In the genomic region with DNA sequence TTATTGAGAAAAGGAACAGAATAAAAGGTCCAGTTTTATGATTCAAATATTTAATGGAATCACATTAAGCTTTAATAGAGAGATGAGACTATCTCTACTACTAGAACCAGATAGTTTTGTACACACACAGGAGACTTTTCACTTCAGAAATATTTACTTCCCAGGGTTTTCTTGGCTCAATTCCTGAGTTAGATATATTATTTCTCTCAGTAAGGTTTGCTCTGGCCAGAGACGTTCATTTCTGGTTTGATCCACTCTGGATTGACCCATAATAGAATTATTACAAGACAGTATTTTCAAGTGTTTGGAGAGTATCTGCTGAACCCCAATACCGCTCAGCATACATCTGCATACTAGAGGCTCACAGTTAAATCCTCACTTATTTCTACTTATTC, we compare ENCODE assay signal across 7 cellular contexts. TPM values are rescaled to one million over a fixed set of nuclear protein-coding genes. Genes with fewer than 3 reads are reported as not detected.
A peak's percentile ranks its signal among the peaks of the same experiment; 100 is the strongest.
DNase-seq lines count a peak whose midpoint lies in the region; ATAC-seq and TF ChIP-seq lines count a peak whose summit lies in the region.

No MANE protein-coding gene starts in this region.

- peaks cover 6% of the 10 kb centered on the region for H3K36me3 Mint-ChIP-seq in activated T-helper 1 cell treated with anti-CD3 and anti-CD28 coated beads, Interleukin-12 subunit alpha, Interleukin-12 subunit beta, Interleukin-2, Interleukin-4 antibody, amounts not matched to agents 30 ng/mL and 10 ng/mL and 1 ng/mL, durations not matched to agents 14 hours and 24 hours and 36 hours (ENCODE audit: low read depth)
- H3K36me3 Mint-ChIP-seq in stimulated activated memory B cell treated with anti-CD40 and anti-IgM and Interleukin-4, amounts not matched to agents 10 μg/mL and 1 μg/mL and 100 μg/mL, for 72 hours, result peaks cover 6% of the 10 kb centered on the region

- H3K4me1 ChIP-seq in iPS-18a (ENCODE audit: control insufficient read depth, low read depth, low read length), result peaks cover 22% of the 10 kb centered on the region

- intact Hi-C loops in activated T-helper 1 cell treated with anti-CD3 and anti-CD28 coated beads, Interleukin-12 subunit alpha, Interleukin-12 subunit beta, Interleukin-2, Interleukin-4 antibody, amounts not matched to agents 30 ng/mL and 10 ng/mL and 1 ng/mL, durations not matched to agents 14 hours and 24 hours and 36 hours (cut with micrococcal nuclease), result loop anchor here (1.0 to 5.0 kb wide), 5 partner anchors 29 to 1759 kb away; a partner anchor contains a TSS

- peaks cover 7% of the 10 kb centered on the region for H3K27me3 Mint-ChIP-seq in activated T-helper 1 cell treated with anti-CD3 and anti-CD28 coated beads, Interleukin-12 subunit alpha, Interleukin-12 subunit beta, Interleukin-2, Interleukin-4 antibody, amounts not matched to agents 30 ng/mL and 10 ng/mL and 1 ng/mL, durations not matched to agents 14 hours and 24 hours and 36 hours (ENCODE audit: insufficient read depth)
- no peaks in the 10 kb centered on the region for H3K27me3 Mint-ChIP-seq in stimulated activated memory B cell treated with anti-CD40 and anti-IgM and Interleukin-4, amounts not matched to agents 10 μg/mL and 1 μg/mL and 100 μg/mL, for 72 hours

- H3K27ac Mint-ChIP-seq in activated T-helper 1 cell treated with anti-CD3 and anti-CD28 coated beads, Interleukin-12 subunit alpha, Interleukin-12 subunit beta, Interleukin-2, Interleukin-4 antibody, amounts not matched to agents 30 ng/mL and 10 ng/mL and 1 ng/mL, durations not matched to agents 14 hours and 24 hours and 36 hours, result peak overlapping the region; percentile 90
- H3K27ac Mint-ChIP-seq in stimulated activated memory B cell treated with anti-CD40 and anti-IgM and Interleukin-4, amounts not matched to agents 10 μg/mL and 1 μg/mL and 100 μg/mL, for 72 hours, result peak overlapping the region; percentile 96

- ATAC-seq in stimulated activated memory B cell treated with anti-CD40 and anti-IgM and Interleukin-4, amounts not matched to agents 10 μg/mL and 1 μg/mL and 100 μg/mL, for 72 hours, result no peak
- ATAC-seq in HG03520 (IDR thresholded peaks at IDR 0.05; ENCODE audit: unreplicated experiment), result no peak
- ATAC-seq in GM19455 (IDR thresholded peaks at IDR 0.05; ENCODE audit: unreplicated experiment), result no peak

- H3K9ac ChIP-seq in iPS-18a (ENCODE audit: low read length), result peak overlapping the region; percentile 97

- H3K9me3 Mint-ChIP-seq in activated T-helper 1 cell treated with anti-CD3 and anti-CD28 coated beads, Interleukin-12 subunit alpha, Interleukin-12 subunit beta, Interleukin-2, Interleukin-4 antibody, amounts not matched to agents 30 ng/mL and 10 ng/mL and 1 ng/mL, durations not matched to agents 14 hours and 24 hours and 36 hours, result no peaks in the 10 kb centered on the region
- no peaks in the 10 kb centered on the region for H3K9me3 Mint-ChIP-seq in stimulated activated memory B cell treated with anti-CD40 and anti-IgM and Interleukin-4, amounts not matched to agents 10 μg/mL and 1 μg/mL and 100 μg/mL, for 72 hours

- no peak for TF ChIP-seq CTCF in HFF-Myc (IDR thresholded peaks at IDR 0.05; ENCODE audit: low read depth, low read length, missing control alignments)

- peak overlapping the region; percentile 95 for H3K27ac ChIP-seq in iPS-18a (ENCODE audit: low read length)

- H3K9me3 ChIP-seq in iPS-18a (ENCODE audit: control insufficient read depth, low read depth, low read length), result no peaks in the 10 kb centered on the region

- H3K27me3 ChIP-seq in iPS-18a (ENCODE audit: control insufficient read depth, insufficient read depth, low read length), result no peaks in the 10 kb centered on the region

- no peak for DNase-seq in HFF-Myc (ENCODE audit: extremely low read depth, low read depth)
- no peak for DNase-seq in activated T-helper 1 cell treated with anti-CD3 and anti-CD28 coated beads, Interleukin-12 subunit alpha, Interleukin-12 subunit beta, Interleukin-2, Interleukin-4 antibody, amounts not matched to agents 30 ng/mL and 10 ng/mL and 1 ng/mL, durations not matched to agents 14 hours and 24 hours and 36 hours (ENCODE audit: low spot score)
- no peak for DNase-seq in NCI-H82 treated with DMSO at 0.1 percent for 48 hours (lab: John Stamatoyannopoulos, UW; ENCODE audit: unreplicated experiment)

- H3K4me3 ChIP-seq in HFF-Myc (replicated peaks; ENCODE audit: low read depth, low read length), result peak overlapping the region; percentile 86
- peak overlapping the region; percentile 98 for H3K4me3 ChIP-seq in iPS-18a (ENCODE audit: low read length)

- H3K36me3 ChIP-seq in iPS-18a (ENCODE audit: control insufficient read depth, low read depth, low read length), result peaks cover 3% of the 10 kb centered on the region

- peak overlapping the region; percentile 90 for H3K4me3 Mint-ChIP-seq in activated T-helper 1 cell treated with anti-CD3 and anti-CD28 coated beads, Interleukin-12 subunit alpha, Interleukin-12 subunit beta, Interleukin-2, Interleukin-4 antibody, amounts not matched to agents 30 ng/mL and 10 ng/mL and 1 ng/mL, durations not matched to agents 14 hours and 24 hours and 36 hours
- H3K4me3 Mint-ChIP-seq in stimulated activated memory B cell treated with anti-CD40 and anti-IgM and Interleukin-4, amounts not matched to agents 10 μg/mL and 1 μg/mL and 100 μg/mL, for 72 hours, result peak overlapping the region; percentile 96

- H3K4me1 Mint-ChIP-seq in activated T-helper 1 cell treated with anti-CD3 and anti-CD28 coated beads, Interleukin-12 subunit alpha, Interleukin-12 subunit beta, Interleukin-2, Interleukin-4 antibody, amounts not matched to agents 30 ng/mL and 10 ng/mL and 1 ng/mL, durations not matched to agents 14 hours and 24 hours and 36 hours (ENCODE audit: low read depth), result peaks cover 19% of the 10 kb centered on the region
- peaks cover 22% of the 10 kb centered on the region for H3K4me1 Mint-ChIP-seq in stimulated activated memory B cell treated with anti-CD40 and anti-IgM and Interleukin-4, amounts not matched to agents 10 μg/mL and 1 μg/mL and 100 μg/mL, for 72 hours

RNA-seq across cellular contexts. Expression of a gene that starts 1.3 kb away (rescaled TPM):
- 40.5 and 41.0 TPM in 2 replicates for total RNA-seq in activated T-helper 1 cell treated with anti-CD3 and anti-CD28 coated beads, Interleukin-12 subunit alpha, Interleukin-12 subunit beta, Interleukin-2, Interleukin-4 antibody, amounts not matched to agents 30 ng/mL and 10 ng/mL and 1 ng/mL, durations not matched to agents 14 hours and 24 hours and 36 hours
